Comparison of ENCODE assay signal across 21 cellular contexts in genomic region chr11:6601041-6601461, GRCh38.
"Had no signal": no experiment of that assay in that cellular context is flagged by ENCODE, and none has a peak within 500 bp of the region (broad histone marks: within the 10 kb centered on the region; RNA-seq: fewer than 3 reads in every experiment).

No MANE protein-coding gene starts in this region.

- H3K27me3 ChIP-seq: tibial artery, vagina had no signal

- H3K27ac ChIP-seq: epithelial cell of prostate, parathyroid adenoma, vagina had no signal

- ATAC-seq: left colon; stimulated activated naive B cell treated with anti-CD40 and anti-IgM and Interleukin-4, amounts not matched to agents 10 μg/mL and 1 μg/mL and 100 μg/mL, for 72 hours; WTC11 had no signal

- H3K27me3 Mint-ChIP-seq: stimulated activated naive B cell treated with anti-CD40 and anti-IgM and Interleukin-4, amounts not matched to agents 10 μg/mL and 1 μg/mL and 100 μg/mL, for 72 hours had no signal

- H3K4me3 ChIP-seq: lung, skin epidermis, vagina had no signal

- DNase-seq: activated CD4-positive, alpha-beta T cell treated with anti-CD3 and anti-CD28 coated beads for 48 hours; activated naive CD4-positive, alpha-beta T cell treated with anti-CD3 and anti-CD28 coated beads for 36 hours; activated T-cell treated with anti-CD3 and anti-CD28 coated beads, Interleukin-2, amount 50 U/mL, for 1 hour; amniotic stem cell; effector CD8-positive, alpha-beta T cell; immature natural killer cell; left colon; retina; SIG-M5; stimulated activated CD4-positive, alpha-beta T cell treated with anti-CD3 and anti-CD28 coated beads, Interleukin-15, amount 100 ng/mL, for 24 hours; stimulated activated CD4-positive, alpha-beta T cell treated with anti-CD3 and anti-CD28 coated beads, Interleukin-4, amount 100 ng/mL, for 1 hour; stimulated activated naive B cell treated with anti-CD40 and anti-IgM and Interleukin-4, amounts not matched to agents 10 μg/mL and 1 μg/mL and 100 μg/mL, for 72 hours had no signal

- H3K9me3 ChIP-seq: tibial artery, vagina had no signal

- H3K9ac ChIP-seq: parathyroid adenoma had no signal

- H3K9me3 Mint-ChIP-seq: activated naive CD4-positive, alpha-beta T cell treated with anti-CD3 and anti-CD28 coated beads for 36 hours; immature natural killer cell; mesothelial cell of epicardium; stimulated activated naive B cell treated with anti-CD40 and anti-IgM and Interleukin-4, amounts not matched to agents 10 μg/mL and 1 μg/mL and 100 μg/mL, for 72 hours; T-helper 1 cell treated with Interleukin-12 subunit alpha and Interleukin-12 subunit beta and Interleukin-4 antibody, amounts not matched to agents 30 μg/mL and 1 μg/mL, for 36 hours; WTC11 had no signal

- H2AFZ ChIP-seq: parathyroid adenoma had no signal

- H3K27ac Mint-ChIP-seq: activated naive CD4-positive, alpha-beta T cell treated with anti-CD3 and anti-CD28 coated beads for 36 hours; mesothelial cell of epicardium; T-helper 1 cell treated with Interleukin-12 subunit alpha and Interleukin-12 subunit beta and Interleukin-4 antibody, amounts not matched to agents 30 μg/mL and 1 μg/mL, for 36 hours; WTC11 had no signal

- H3K4me3 Mint-ChIP-seq: activated naive CD4-positive, alpha-beta T cell treated with anti-CD3 and anti-CD28 coated beads for 36 hours; mesothelial cell of epicardium; stimulated activated naive B cell treated with anti-CD40 and anti-IgM and Interleukin-4, amounts not matched to agents 10 μg/mL and 1 μg/mL and 100 μg/mL, for 72 hours; T-helper 1 cell treated with Interleukin-12 subunit alpha and Interleukin-12 subunit beta and Interleukin-4 antibody, amounts not matched to agents 30 μg/mL and 1 μg/mL, for 36 hours; WTC11 had no signal
